ENCODE assay signal across 16 cellular contexts in genomic region chr5:113042491-113043243, GRCh38.
DNase-seq lines count a peak whose midpoint lies in the region; ATAC-seq, FAIRE-seq and TF ChIP-seq lines count a peak whose summit lies in the region.
"Had no signal": no experiment of that assay in that cellular context is flagged by ENCODE, and none has a peak within 500 bp of the region (broad histone marks: within the 10 kb centered on the region; RNA-seq: fewer than 3 reads in every experiment).

No MANE protein-coding gene starts in this region.

- no peaks in the 10 kb centered on the region for H3K36me3 Mint-ChIP-seq in activated CD4-positive, alpha-beta memory T cell treated with anti-CD3 and anti-CD28 coated beads, Interleukin-2, amount 10 ng/mL, durations not matched to agents 7 days and 5 days (ENCODE audit: low read depth)

- H3K9me3 Mint-ChIP-seq in activated CD4-positive, alpha-beta memory T cell treated with anti-CD3 and anti-CD28 coated beads, Interleukin-2, amount 10 ng/mL, durations not matched to agents 7 days and 5 days: no peaks in the 10 kb centered on the region

- no TSS peak for BruUV-seq in endothelial cell of umbilical vein (replicated peaks; lab: Mats Ljungman, UMichigan)

- TF ChIP-seq CTCF in heart right ventricle (IDR thresholded peaks at IDR 0.05) (no peak), endothelial cell of umbilical vein (IDR thresholded peaks at IDR 0.05; ENCODE audit: extremely low read depth in 1 of 2, insufficient read depth in 1 of 2, low read depth in 1 of 2, low read length in 2 of 2) (no peak), parathyroid adenoma (IDR thresholded peaks at IDR 0.05) (no peak)

- H3K9ac ChIP-seq in endothelial cell of umbilical vein (replicated peaks; ENCODE audit: extremely low read depth, insufficient read depth, low read length) (no peak overlapping the region), parathyroid adenoma (no peak overlapping the region)

- H3K27ac ChIP-seq in heart right ventricle (peak overlapping the region in 7 of 10 donors; percentile 10 to 68 (median 50)), endothelial cell of umbilical vein (ENCODE audit: insufficient read depth, low read depth, low read length) (no peak overlapping the region), parathyroid adenoma (peak overlapping the region; percentile 76)
- H3K27ac ChIP-seq: RWPE1, SJSA1 had no signal

- no peak overlapping the region for H3K4me3 ChIP-seq in heart right ventricle
- no peak overlapping the region for H3K4me3 ChIP-seq in endothelial cell of umbilical vein (replicated peaks in 1 of 3; ENCODE audit: insufficient read depth in 1 of 3, low read depth in 1 of 3, low read length in 3 of 3)
- H3K4me3 ChIP-seq in parathyroid adenoma (ENCODE audit: low read depth, low read length): no peak overlapping the region
- H3K4me3 ChIP-seq: HAP-1, SJSA1 had no signal

- POLR2A ChIA-PET in endothelial cell of umbilical vein (lab: Charles Lee): no interaction called here
- POLR2A ChIA-PET in activated CD4-positive, alpha-beta memory T cell treated with anti-CD3 and anti-CD28 coated beads, Interleukin-2, amount 10 ng/mL, durations not matched to agents 7 days and 5 days (lab: Charles Lee): interaction anchor here (0.8 kb wide), 1 partner anchor 20 kb away, joined by 3 read pairs; no protein-coding TSS in a partner anchor

- dilution Hi-C loops in endothelial cell of umbilical vein (cut with MboI; ENCODE audit: extremely low pct_ligation_motif_present, low sequenced_read_pairs): no loop called here

- ATAC-seq in heart right ventricle (no peak), Right ventricle myocardium inferior (no peak), HG03378 (IDR thresholded peaks at IDR 0.05; ENCODE audit: unreplicated experiment) (no peak)

- H3K36me3 ChIP-seq in heart right ventricle (peaks cover 0 to 91% (median 18%) of the 10 kb centered on the region in 9 donors), endothelial cell of umbilical vein (ENCODE audit: control insufficient read depth in 2 of 2, extremely low read depth in 1 of 2, insufficient read depth in 2 of 2, low read length in 2 of 2) (peaks cover 0 to 3% of the 10 kb centered on the region in 2 experiments), parathyroid adenoma (ENCODE audit: control insufficient read depth, insufficient read depth, low read length) (peaks cover 4% of the 10 kb centered on the region)
- H3K36me3 ChIP-seq: HAP-1 had no signal

- DNase-seq in heart right ventricle (no peak), Right ventricle myocardium inferior (ENCODE audit: missing footprints) (no peak), endothelial cell of umbilical vein (ENCODE audit: low read depth, low spot score) (peak; percentile 63), D341Med (ENCODE audit: low spot score) (no peak)
- DNase-seq in activated CD4-positive, alpha-beta memory T cell treated with anti-CD3 and anti-CD28 coated beads, Interleukin-2, amount 10 ng/mL, durations not matched to agents 7 days and 5 days: no peak
- DNase-seq: MV-4-11; NCI-H2029 treated with DMSO at 0.1 percent for 48 hours; NCI-H2171 treated with DMSO at 0.1 percent for 48 hours; NK-92 treated with Interleukin-12 subunit alpha and Interleukin-12 subunit beta, amount 100 ng/mL, for 24 hours had no signal

- no peak for FAIRE-seq in endothelial cell of umbilical vein (lab: Jason Lieb, UNC)

- H3K27me3 ChIP-seq in heart right ventricle (no peaks in the 10 kb centered on the region), endothelial cell of umbilical vein (ENCODE audit: control insufficient read depth in 2 of 2, insufficient read depth in 2 of 2, low read length in 2 of 2) (no peaks in the 10 kb centered on the region), parathyroid adenoma (ENCODE audit: control insufficient read depth, insufficient read depth, low read length) (no peaks in the 10 kb centered on the region)
- H3K27me3 ChIP-seq: SJSA1 had no signal

- H3K79me2 ChIP-seq in endothelial cell of umbilical vein (ENCODE audit: control insufficient read depth, insufficient read depth, low read length) (no peaks in the 10 kb centered on the region), parathyroid adenoma (peaks cover 16% of the 10 kb centered on the region)

- 53 to 56% methylated on average over 4 of the region's 4 CpGs for WGBS in heart right ventricle, 2 donors

- CTCF ChIA-PET in endothelial cell of umbilical vein (lab: Charles Lee): interaction anchor here (0.7 to 1.9 kb wide), 6 partner anchors 17 to 563 kb away, joined by 3 to 12 read pairs (median 5); no protein-coding TSS in a partner anchor
- CTCF ChIA-PET in activated CD4-positive, alpha-beta memory T cell treated with anti-CD3 and anti-CD28 coated beads, Interleukin-2, amount 10 ng/mL, durations not matched to agents 7 days and 5 days (lab: Charles Lee): interaction anchor here (0.8 to 2.0 kb wide), 8 partner anchors 8 to 565 kb away, joined by 3 to 8 read pairs (median 4); no protein-coding TSS in a partner anchor

- H3K4me2 ChIP-seq in endothelial cell of umbilical vein (ENCODE audit: insufficient read depth, low read length) (no peak overlapping the region), parathyroid adenoma (ENCODE audit: low read length) (no peak overlapping the region)

- H3K27ac Mint-ChIP-seq in activated CD4-positive, alpha-beta memory T cell treated with anti-CD3 and anti-CD28 coated beads, Interleukin-2, amount 10 ng/mL, durations not matched to agents 7 days and 5 days: no peak overlapping the region

- intact Hi-C loops in heart right ventricle (cut with DNase I): loop anchor here in 5 of 10 donors (5.0 to 10.0 kb wide), 3 partner anchors 252 to 292 kb away; no protein-coding TSS in a partner anchor
- intact Hi-C loops in Right ventricle myocardium inferior (cut with DNase I): loop anchor here (5.0 kb wide), 2 partner anchors 45 to 285 kb away; no protein-coding TSS in a partner anchor
- intact Hi-C loops in endothelial cell of umbilical vein (cut with micrococcal nuclease): loop anchor here (1.0 to 2.0 kb wide), 3 partner anchors 288 to 564 kb away; partner anchors contain the start of gene YTHDC2

- H3K4me1 Mint-ChIP-seq in activated CD4-positive, alpha-beta memory T cell treated with anti-CD3 and anti-CD28 coated beads, Interleukin-2, amount 10 ng/mL, durations not matched to agents 7 days and 5 days: peaks cover 2% of the 10 kb centered on the region

- H3K4me1 ChIP-seq in heart right ventricle (peaks cover 4 to 24% (median 17%) of the 10 kb centered on the region in 9 donors), endothelial cell of umbilical vein (ENCODE audit: control insufficient read depth, extremely low read depth, insufficient read depth, low read length) (no peaks in the 10 kb centered on the region), parathyroid adenoma (peaks cover 48% of the 10 kb centered on the region)
- H3K4me1 ChIP-seq: HAP-1 had no signal

- no peaks in the 10 kb centered on the region for H3K9me1 ChIP-seq in endothelial cell of umbilical vein (replicated peaks; ENCODE audit: control insufficient read depth, extremely low read depth, insufficient read depth, low read length)

- H3K27me3 Mint-ChIP-seq in activated CD4-positive, alpha-beta memory T cell treated with anti-CD3 and anti-CD28 coated beads, Interleukin-2, amount 10 ng/mL, durations not matched to agents 7 days and 5 days: no peaks in the 10 kb centered on the region

- H2AFZ ChIP-seq in endothelial cell of umbilical vein (ENCODE audit: low read depth, low read length) (no peak overlapping the region), parathyroid adenoma (no peak overlapping the region)

- no peak for TF ChIP-seq POLR2A in endothelial cell of umbilical vein (IDR thresholded peaks at IDR 0.05; ENCODE audit: low read depth, low read length)

- no peak overlapping the region for H3K4me3 Mint-ChIP-seq in activated CD4-positive, alpha-beta memory T cell treated with anti-CD3 and anti-CD28 coated beads, Interleukin-2, amount 10 ng/mL, durations not matched to agents 7 days and 5 days

- no peaks in the 10 kb centered on the region for H3K9me3 ChIP-seq in heart right ventricle
- no peaks in the 10 kb centered on the region for H3K9me3 ChIP-seq in endothelial cell of umbilical vein (replicated peaks; ENCODE audit: control insufficient read depth, insufficient read depth, low read length)
- no peaks in the 10 kb centered on the region for H3K9me3 ChIP-seq in parathyroid adenoma (ENCODE audit: control insufficient read depth, low read length)
- H3K9me3 ChIP-seq: Caco-2, HAP-1, SJSA1 had no signal

- H4K20me1 ChIP-seq in endothelial cell of umbilical vein (replicated peaks; ENCODE audit: control insufficient read depth, extremely low read depth, insufficient read depth, low read length): no peaks in the 10 kb centered on the region

TF ChIP-seq in PFSK-1, 5 proteins besides CTCF, POLR2A, EP300 and RAD21:
- TF ChIP-seq POLR2AphosphoS5 (IDR thresholded peaks at IDR 0.05; ENCODE audit: low read depth, low read length) (peak; percentile 54), SIN3A (IDR thresholded peaks at IDR 0.05; ENCODE audit: borderline replicate concordance, insufficient read depth, low read length) (no peak)

TF ChIP-seq in endothelial cell of umbilical vein, 7 proteins besides CTCF, POLR2A, EP300 and RAD21:
- no peak for TF ChIP-seq FOS (IDR thresholded peaks at IDR 0.05; ENCODE audit: borderline replicate concordance, insufficient read depth, low read length)
- no peak for TF ChIP-seq GATA2 (IDR thresholded peaks at IDR 0.05; ENCODE audit: insufficient read depth, insufficient read length, low read depth, low read length)
- TF ChIP-seq POLR2AphosphoS5 (IDR thresholded peaks at IDR 0.05; ENCODE audit: insufficient read depth, low read depth, low read length): no peak
- no peak for TF ChIP-seq MAX (IDR thresholded peaks at IDR 0.05; ENCODE audit: insufficient read depth, insufficient read length)
- TF ChIP-seq MYC (IDR thresholded peaks at IDR 0.05; ENCODE audit: low read depth, low read length): no peak
- TF ChIP-seq JUN (IDR thresholded peaks at IDR 0.05; ENCODE audit: borderline replicate concordance, insufficient read depth, insufficient read length, low read depth): no peak
- TF ChIP-seq EZH2 (IDR thresholded peaks at IDR 0.05; ENCODE audit: borderline replicate concordance, low read depth, low read length, severe bottlenecking): no peak
